ENCODE assay signal across 8 cellular contexts in genomic region chr15:78539464-78540134, GRCh38. TPM values are rescaled to one million over a fixed set of nuclear protein-coding genes. Genes with fewer than 3 reads are reported as not detected.
A peak's percentile ranks its signal among the peaks of the same experiment; 100 is the strongest.
DNase-seq lines count a peak whose midpoint lies in the region; ATAC-seq, FAIRE-seq and TF ChIP-seq lines count a peak whose summit lies in the region.
"Not testable (repeated sequence)": the region's sequence is repeated elsewhere in the genome, so short reads cannot be mapped to it uniquely, and the experiment has no call there.

No MANE protein-coding gene starts in this region.

- H3K9me3 ChIP-seq in BE2C; endocrine pancreas (ENCODE audit: control insufficient read depth, low read length); keratinocyte (ENCODE audit: control insufficient read depth, low read depth, low read length); neuron (ENCODE audit: low read length); stomach smooth muscle (ENCODE audit: control insufficient read depth in 2 of 2, low read length in 2 of 2): not testable (repeated sequence)

- POLR2A ChIA-PET in activated naive CD8-positive, alpha-beta T cell treated with anti-CD3 and anti-CD28 coated beads, Interleukin-2, amount 10 ng/mL, durations not matched to agents 7 days and 5 days (lab: Charles Lee) = interaction anchor here (0.8 to 2.9 kb wide), 9 partner anchors 10 to 274 kb away, joined by 3 to 27 read pairs (median 7); partner anchors contain the start of genes CHRNA5, DNAJA4, HYKK and IREB2

- H2AFZ ChIP-seq in keratinocyte (ENCODE audit: control insufficient read depth, low read length) (peak overlapping the region; percentile 98), neuron (ENCODE audit: low read depth, low read length) (peak overlapping the region; percentile 58)

- peak overlapping the region; percentile 97 for H3K9ac ChIP-seq in endocrine pancreas (ENCODE audit: control insufficient read depth, insufficient read depth, low read length)
- peak overlapping the region; percentile 98 for H3K9ac ChIP-seq in keratinocyte (ENCODE audit: control insufficient read depth, extremely low read depth, insufficient read depth, low read length)
- H3K9ac ChIP-seq in stomach smooth muscle (ENCODE audit: low read length in 2 of 2) = peak overlapping the region; percentile 95 to 96

- H3K36me3 Mint-ChIP-seq in T-helper 1 cell treated with Interleukin-12 subunit alpha and Interleukin-12 subunit beta and Interleukin-4 antibody, amounts not matched to agents 30 μg/mL and 1 μg/mL, for 36 hours (ENCODE audit: low read depth) = peaks cover 23% of the 10 kb centered on the region
- peaks cover 20% of the 10 kb centered on the region for H3K36me3 Mint-ChIP-seq in activated naive CD8-positive, alpha-beta T cell treated with anti-CD3 and anti-CD28 coated beads, Interleukin-2, amount 10 ng/mL, durations not matched to agents 7 days and 5 days

- not testable (repeated sequence) for H3K9me3 Mint-ChIP-seq in T-helper 1 cell treated with Interleukin-12 subunit alpha and Interleukin-12 subunit beta and Interleukin-4 antibody, amounts not matched to agents 30 μg/mL and 1 μg/mL, for 36 hours; activated naive CD8-positive, alpha-beta T cell treated with anti-CD3 and anti-CD28 coated beads, Interleukin-2, amount 10 ng/mL, durations not matched to agents 7 days and 5 days

- dilution Hi-C loops in keratinocyte (cut with MboI; ENCODE audit: extremely low pct_ligation_motif_present, low sequenced_read_pairs) = not testable (repeated sequence)

- H3K4me3 ChIP-seq in BE2C (ENCODE audit: low read depth, low read length) = peak overlapping the region; percentile 92
- peak overlapping the region; percentile 92 for H3K4me3 ChIP-seq in endocrine pancreas (ENCODE audit: control insufficient read depth, insufficient read depth, low read length)
- peak overlapping the region; percentile 68 to 88 (median 86) for H3K4me3 ChIP-seq in keratinocyte (ENCODE audit: control insufficient read depth in 2 of 3, extremely low read depth in 1 of 3, insufficient read depth in 2 of 3, low read depth in 1 of 3, low read length in 3 of 3)
- H3K4me3 ChIP-seq in neuron (ENCODE audit: low read length) = peak overlapping the region; percentile 94
- peak overlapping the region; percentile 95 to 99 for H3K4me3 ChIP-seq in stomach smooth muscle (ENCODE audit: low read length in 2 of 2)

- H3K27ac ChIP-seq in keratinocyte (ENCODE audit: control insufficient read depth, insufficient read depth, low read length) (peak overlapping the region; percentile 94), stomach smooth muscle (ENCODE audit: low read length) (peak overlapping the region; percentile 93)

- not testable (repeated sequence) for H3K27me3 ChIP-seq in BE2C; endocrine pancreas (ENCODE audit: control insufficient read depth, insufficient read depth, low read length); keratinocyte (ENCODE audit: control insufficient read depth, extremely low read depth, insufficient read depth, low read length); neuron (ENCODE audit: insufficient read depth, low read length); stomach smooth muscle (ENCODE audit: control insufficient read depth in 1 of 2, insufficient read depth in 2 of 2, low read length in 2 of 2)

- ATAC-seq in HG03354 (IDR thresholded peaks at IDR 0.05; ENCODE audit: poor library complexity, severe bottlenecking, unreplicated experiment) = peak; percentile 8
- not testable (repeated sequence) for ATAC-seq in activated naive CD8-positive, alpha-beta T cell treated with anti-CD3 and anti-CD28 coated beads, Interleukin-2, amount 10 ng/mL, durations not matched to agents 7 days and 5 days (ENCODE audit: low read depth)

- H4K20me1 ChIP-seq in keratinocyte (ENCODE audit: control insufficient read depth, extremely low read depth, insufficient read depth, low read length) = not testable (repeated sequence)

- H3K9me1 ChIP-seq in keratinocyte (ENCODE audit: control insufficient read depth, extremely low read depth, insufficient read depth, low read length) = not testable (repeated sequence)

- TF ChIP-seq CTCF in BE2C (IDR thresholded peaks at IDR 0.05; ENCODE audit: low read depth, low read length); keratinocyte (optimal IDR thresholded peaks at IDR 0.05 in 1 of 3, IDR thresholded peaks at IDR 0.05 in 1 of 3, conservative IDR thresholded peaks at IDR 0.05 in 1 of 3; ENCODE audit: extremely low read depth in 1 of 3, insufficient read depth in 2 of 3, low read length in 3 of 3): not testable (repeated sequence)

- H3K27me3 Mint-ChIP-seq in T-helper 1 cell treated with Interleukin-12 subunit alpha and Interleukin-12 subunit beta and Interleukin-4 antibody, amounts not matched to agents 30 μg/mL and 1 μg/mL, for 36 hours (ENCODE audit: low read depth); activated naive CD8-positive, alpha-beta T cell treated with anti-CD3 and anti-CD28 coated beads, Interleukin-2, amount 10 ng/mL, durations not matched to agents 7 days and 5 days: not testable (repeated sequence)

- H3K4me1 ChIP-seq in BE2C; keratinocyte (ENCODE audit: control insufficient read depth, extremely low read depth, insufficient read depth, low read length); stomach smooth muscle (ENCODE audit: control insufficient read depth, insufficient read depth, low read length): not testable (repeated sequence)
- H3K4me1 ChIP-seq in endocrine pancreas (ENCODE audit: control insufficient read depth, insufficient read depth, low read length) (peaks cover 12% of the 10 kb centered on the region), neuron (ENCODE audit: insufficient read depth, low read length) (peaks cover 24% of the 10 kb centered on the region)

- H3K36me3 ChIP-seq in BE2C (peaks cover 19% of the 10 kb centered on the region), neuron (ENCODE audit: insufficient read depth, low read length) (peaks cover 22% of the 10 kb centered on the region), stomach smooth muscle (ENCODE audit: control insufficient read depth in 2 of 2, insufficient read depth in 2 of 2, low read length in 2 of 2) (peaks cover 5 to 10% of the 10 kb centered on the region in 2 donors)
- not testable (repeated sequence) for H3K36me3 ChIP-seq in endocrine pancreas (ENCODE audit: control insufficient read depth, insufficient read depth, low read length); keratinocyte (ENCODE audit: control insufficient read depth in 2 of 2, extremely low read depth in 1 of 2, insufficient read depth in 2 of 2, low read length in 2 of 2)

- DNase-seq in BE2C; keratinocyte (ENCODE audit: low read depth, low spot score): not testable (repeated sequence)
- peak; percentile 35 for DNase-seq in activated naive CD8-positive, alpha-beta T cell treated with anti-CD3 and anti-CD28 coated beads, Interleukin-2, amount 10 ng/mL, durations not matched to agents 7 days and 5 days

- H3K4me2 ChIP-seq in keratinocyte (ENCODE audit: control insufficient read depth, extremely low read depth, insufficient read depth, low read depth, low read length) = peak overlapping the region; percentile 80

- peak overlapping the region; percentile 92 for H3K4me3 Mint-ChIP-seq in T-helper 1 cell treated with Interleukin-12 subunit alpha and Interleukin-12 subunit beta and Interleukin-4 antibody, amounts not matched to agents 30 μg/mL and 1 μg/mL, for 36 hours
- H3K4me3 Mint-ChIP-seq in activated naive CD8-positive, alpha-beta T cell treated with anti-CD3 and anti-CD28 coated beads, Interleukin-2, amount 10 ng/mL, durations not matched to agents 7 days and 5 days = peak overlapping the region; percentile 93

- H3K4me1 Mint-ChIP-seq in T-helper 1 cell treated with Interleukin-12 subunit alpha and Interleukin-12 subunit beta and Interleukin-4 antibody, amounts not matched to agents 30 μg/mL and 1 μg/mL, for 36 hours (ENCODE audit: low read depth) = peaks cover 25% of the 10 kb centered on the region
- H3K4me1 Mint-ChIP-seq in activated naive CD8-positive, alpha-beta T cell treated with anti-CD3 and anti-CD28 coated beads, Interleukin-2, amount 10 ng/mL, durations not matched to agents 7 days and 5 days = peaks cover 28% of the 10 kb centered on the region

- FAIRE-seq in keratinocyte (lab: Jason Lieb, UNC) = not testable (repeated sequence)

- peaks cover 30% of the 10 kb centered on the region for H3K79me2 ChIP-seq in keratinocyte (ENCODE audit: control insufficient read depth, insufficient read depth, low read length)

- H3K27ac Mint-ChIP-seq in T-helper 1 cell treated with Interleukin-12 subunit alpha and Interleukin-12 subunit beta and Interleukin-4 antibody, amounts not matched to agents 30 μg/mL and 1 μg/mL, for 36 hours = peak overlapping the region; percentile 93
- H3K27ac Mint-ChIP-seq in activated naive CD8-positive, alpha-beta T cell treated with anti-CD3 and anti-CD28 coated beads, Interleukin-2, amount 10 ng/mL, durations not matched to agents 7 days and 5 days = peak overlapping the region; percentile 97

RNA-seq across cellular contexts. Expression of gene PSMA4, which starts 0.6 kb away (rescaled TPM):
- polyA plus RNA-seq in BE2C (2012; ENCODE audit: insufficient read depth, insufficient read length, low read depth) = 123 TPM
- total RNA-seq in activated naive CD8-positive, alpha-beta T cell treated with anti-CD3 and anti-CD28 coated beads, Interleukin-2, amount 10 ng/mL, durations not matched to agents 7 days and 5 days = 100 to 1,000 TPM; 181 to 183 TPM
- polyA plus RNA-seq in keratinocyte = 269 to 432 TPM (median 303 TPM) in 3 replicates
- polyA plus RNA-seq in keratinocyte (2011; ENCODE audit: low read depth) = 124 TPM
- 248 and 423 TPM in 2 replicates for polyA plus RNA-seq in keratinocyte (2011; cell fraction: cytosol; rRNA removed)
- polyA plus RNA-seq in keratinocyte (2011; cell fraction: nucleus; rRNA removed) = 178 and 281 TPM in 2 replicates
- polyA plus RNA-seq in keratinocyte (2012; ENCODE audit: low replicate concordance) = 223 and 264 TPM in 2 replicates
- polyA minus RNA-seq in keratinocyte = 8.2 to 189 TPM (median 81.7 TPM) in 3 replicates
- 90.7 TPM for polyA minus RNA-seq in keratinocyte (2011; cell fraction: cytosol; rRNA and poly(A)+ RNA removed)
- 38.6 and 60.1 TPM in 2 replicates for polyA minus RNA-seq in keratinocyte (2011; cell fraction: nucleus; rRNA and poly(A)+ RNA removed)

RNA-seq across cellular contexts. Expression of gene CHRNA5, which starts 25.7 kb away (rescaled TPM):
- 14.3 TPM for polyA plus RNA-seq in BE2C (2012; ENCODE audit: insufficient read depth, insufficient read length, low read depth)
- total RNA-seq in activated naive CD8-positive, alpha-beta T cell treated with anti-CD3 and anti-CD28 coated beads, Interleukin-2, amount 10 ng/mL, durations not matched to agents 7 days and 5 days = 1 to 10 TPM; 1.2 to 2.2 TPM
- polyA plus RNA-seq in keratinocyte = 3.7 to 10.0 TPM (median 8.0 TPM) in 3 replicates
- polyA plus RNA-seq in keratinocyte (2011; ENCODE audit: low read depth) = 1.2 TPM
- 1.9 and 4.9 TPM in 2 replicates for polyA plus RNA-seq in keratinocyte (2011; cell fraction: cytosol; rRNA removed)
- polyA plus RNA-seq in keratinocyte (2011; cell fraction: nucleus; rRNA removed) = 4.4 and 7.1 TPM in 2 replicates
- 1.4 and 6.4 TPM in 2 replicates for polyA plus RNA-seq in keratinocyte (2012; ENCODE audit: low replicate concordance)
- 1.2 to 3.0 TPM (median 2.8 TPM) in 3 replicates for polyA minus RNA-seq in keratinocyte
- polyA minus RNA-seq in keratinocyte (2011; cell fraction: cytosol; rRNA and poly(A)+ RNA removed) = 0.96 TPM
- polyA minus RNA-seq in keratinocyte (2011; cell fraction: nucleus; rRNA and poly(A)+ RNA removed) = 1.1 and 5.4 TPM in 2 replicates

RNA-seq across cellular contexts. Expression of gene HYKK, which starts 32.2 kb away (rescaled TPM):
- polyA plus RNA-seq in BE2C (2012; ENCODE audit: insufficient read depth, insufficient read length, low read depth) = 0.32 TPM
- 1 to 10 TPM; 1.6 to 2.4 TPM for total RNA-seq in activated naive CD8-positive, alpha-beta T cell treated with anti-CD3 and anti-CD28 coated beads, Interleukin-2, amount 10 ng/mL, durations not matched to agents 7 days and 5 days
- 1.9 to 3.9 TPM (median 2.2 TPM) in 3 replicates for polyA plus RNA-seq in keratinocyte
- 0.79 TPM for polyA plus RNA-seq in keratinocyte (2011; ENCODE audit: low read depth)
- polyA plus RNA-seq in keratinocyte (2011; cell fraction: cytosol; rRNA removed) = 2.0 and 4.0 TPM in 2 replicates
- 2.4 and 2.5 TPM in 2 replicates for polyA plus RNA-seq in keratinocyte (2011; cell fraction: nucleus; rRNA removed)
- 1.6 and 2.2 TPM in 2 replicates for polyA plus RNA-seq in keratinocyte (2012; ENCODE audit: low replicate concordance)
- 0.66 to 2.6 TPM (median 1.6 TPM) in 3 replicates for polyA minus RNA-seq in keratinocyte
- 2.3 TPM for polyA minus RNA-seq in keratinocyte (2011; cell fraction: cytosol; rRNA and poly(A)+ RNA removed)
- 0.53 and 2.2 TPM in 2 replicates for polyA minus RNA-seq in keratinocyte (2011; cell fraction: nucleus; rRNA and poly(A)+ RNA removed)
